In genomic region chr15:70095387-70096214, GRCh38 we compare ENCODE assay signal across 8 cellular contexts. TPM values are rescaled to one million over a fixed set of nuclear protein-coding genes. Genes with fewer than 3 reads are reported as not detected.
A peak's percentile ranks its signal among the peaks of the same experiment; 100 is the strongest.
DNase-seq lines count a peak whose midpoint lies in the region; ATAC-seq and TF ChIP-seq lines count a peak whose summit lies in the region.

No MANE protein-coding gene starts in this region.

- peak; percentile 54 for DNase-seq in CD1c-positive myeloid dendritic cell (ENCODE audit: extremely low spot score)
- peak; percentile 40 for DNase-seq in KG1 (lab: John Stamatoyannopoulos, UW)
- DNase-seq in activated CD4-positive, alpha-beta T cell treated with anti-CD3 and anti-CD28 coated beads, Interleukin-2, amount 50 U/mL, for 4 hours, result peak; percentile 43
- peak; percentile 29 for DNase-seq in epithelial cell of esophagus (ENCODE audit: low read depth)
- no peak for DNase-seq in natural killer cell treated with Interleukin-12 subunit alpha and Interleukin-12 subunit beta and Interleukin-15 and Interleukin-18, amount 100 ng/mL, for 72 hours (ENCODE audit: low spot score)
- no peak for DNase-seq in A172 (ENCODE audit: low spot score)

- H3K4me1 Mint-ChIP-seq in natural killer cell treated with Interleukin-12 subunit alpha and Interleukin-12 subunit beta and Interleukin-15 and Interleukin-18, amount 100 ng/mL, for 72 hours (ENCODE audit: low read depth in 2 of 2), result peaks cover 61 to 70% of the 10 kb centered on the region in 2 donors

- peaks cover 2% of the 10 kb centered on the region for H3K4me1 ChIP-seq in urinary bladder (ENCODE audit: insufficient read depth)

- H3K27ac Mint-ChIP-seq in natural killer cell treated with Interleukin-12 subunit alpha and Interleukin-12 subunit beta and Interleukin-15 and Interleukin-18, amount 100 ng/mL, for 72 hours, result peak overlapping the region in 1 of 2 donors; percentile 88

- peak overlapping the region; percentile 99 for H3K4me3 Mint-ChIP-seq in natural killer cell treated with Interleukin-12 subunit alpha and Interleukin-12 subunit beta and Interleukin-15 and Interleukin-18, amount 100 ng/mL, for 72 hours

- peak overlapping the region; percentile 18 for H3K27ac ChIP-seq in urinary bladder (ENCODE audit: low read depth)

- H3K9me3 Mint-ChIP-seq in natural killer cell treated with Interleukin-12 subunit alpha and Interleukin-12 subunit beta and Interleukin-15 and Interleukin-18, amount 100 ng/mL, for 72 hours, result no peaks in the 10 kb centered on the region

- peaks cover 22% of the 10 kb centered on the region for H3K36me3 Mint-ChIP-seq in natural killer cell treated with Interleukin-12 subunit alpha and Interleukin-12 subunit beta and Interleukin-15 and Interleukin-18, amount 100 ng/mL, for 72 hours

- H3K4me3 ChIP-seq in epithelial cell of esophagus (ENCODE audit: low read length) (peak overlapping the region; percentile 76), urinary bladder (ENCODE audit: low read depth, low read length) (peak overlapping the region; percentile 92)

- TF ChIP-seq CTCF in epithelial cell of esophagus (IDR thresholded peaks at IDR 0.05; ENCODE audit: insufficient read depth, low read depth, low read length, missing control alignments), result no peak

- H3K27me3 Mint-ChIP-seq in natural killer cell treated with Interleukin-12 subunit alpha and Interleukin-12 subunit beta and Interleukin-15 and Interleukin-18, amount 100 ng/mL, for 72 hours, result peaks cover 0 to 12% of the 10 kb centered on the region in 2 donors

- ATAC-seq in natural killer cell treated with Interleukin-12 subunit alpha and Interleukin-12 subunit beta and Interleukin-15 and Interleukin-18, amount 100 ng/mL, for 72 hours, result no peak
- ATAC-seq in GM18502 (IDR thresholded peaks at IDR 0.05; ENCODE audit: poor library complexity, unreplicated experiment), result no peak

- 9% methylated on average over 67 of the region's 67 CpGs for WGBS in urinary bladder

- no peaks in the 10 kb centered on the region for H3K36me3 ChIP-seq in urinary bladder (ENCODE audit: insufficient read depth)

RNA-seq across cellular contexts. Expression of gene TLE3, which starts 2.1 kb away (rescaled TPM):
- total RNA-seq in natural killer cell treated with Interleukin-12 subunit alpha and Interleukin-12 subunit beta and Interleukin-15 and Interleukin-18, amount 100 ng/mL, for 72 hours, result 100 to 1,000 TPM in 1 of 2 donors, 10 to 100 TPM in 1; 57.6 to 128 TPM
- 25.7 TPM for total RNA-seq in urinary bladder
- 21.5 TPM for polyA plus RNA-seq in urinary bladder
- 0.10 and 0.59 TPM in 2 replicates for total RNA-seq in A172 (2014; rRNA removed; shearing (Covaris generic))

Comparison
In these comparisons a context has a peak if more than half of its experiments do, and no peak if none do; other contexts are left out.
1. DNase-seq: peak in CD1c-positive myeloid dendritic cell (single experiment), KG1 (single experiment), activated CD4-positive, alpha-beta T cell treated with anti-CD3 and anti-CD28 coated beads, Interleukin-2, amount 50 U/mL, for 4 hours (2 of 2) and epithelial cell of esophagus (single experiment); none in natural killer cell treated with Interleukin-12 subunit alpha and Interleukin-12 subunit beta and Interleukin-15 and Interleukin-18, amount 100 ng/mL, for 72 hours (single experiment) and A172 (single experiment).
2. RNA of gene TLE3, which starts 2.1 kb away (total RNA-seq): 57.6 to 128 TPM in natural killer cell treated with Interleukin-12 subunit alpha and Interleukin-12 subunit beta and Interleukin-15 and Interleukin-18, amount 100 ng/mL, for 72 hours and 25.7 TPM in urinary bladder (single experiment); 0.10 to 0.59 TPM in A172; every median in the first group is over 10 times any median in the second.